In genomic region chr11:119845756-119846155, GRCh38 we compare ENCODE assay signal across 17 cellular contexts.
DNase-seq lines count a peak whose midpoint lies in the region; ATAC-seq and FAIRE-seq lines count a peak whose summit lies in the region.
"Had no signal": no experiment of that assay in that cellular context is flagged by ENCODE, and none has a peak within 500 bp of the region (broad histone marks: within the 10 kb centered on the region; RNA-seq: fewer than 3 reads in every experiment).

No MANE protein-coding gene starts in this region.

- DNase-seq in ELF-1 (ENCODE audit: low read depth, low spot score): peak; percentile 67
- peak; percentile 84 for DNase-seq in SW480 (ENCODE audit: low spot score)
- peak; percentile 64 for DNase-seq in epithelial cell of prostate (ENCODE audit: low read depth, low spot score)
- no peak for DNase-seq in neuronal stem cell (ENCODE audit: low spot score)
- no peak for DNase-seq in GM19239 (ENCODE audit: insufficient read length, low spot score)
- no peak for DNase-seq in NCI-H748 treated with DMSO at 0.1 percent for 48 hours (lab: John Stamatoyannopoulos, UW)
- DNase-seq in OCI-M1 (lab: John Stamatoyannopoulos, UW): no peak
- DNase-seq: 8988T, DMS79 treated with DMSO at 0.1 percent for 48 hours, NCI-H1105 treated with DMSO at 0.1 percent for 48 hours, NCI-H187, NCI-H2107, NCI-H510A had no signal

- no peak overlapping the region for H2BK5ac ChIP-seq in neuronal stem cell (ENCODE audit: low read length)

- no peak overlapping the region for H4K8ac ChIP-seq in neuronal stem cell (ENCODE audit: low read depth, low read length)

- H3K4me1 ChIP-seq in neuronal stem cell (ENCODE audit: control insufficient read depth in 2 of 2, insufficient read depth in 1 of 2, low read depth in 1 of 2, low read length in 2 of 2): peaks cover 0 to 10% of the 10 kb centered on the region in 2 donors
- H3K4me1 ChIP-seq: HAP-1 had no signal

- H3K4ac ChIP-seq in neuronal stem cell (ENCODE audit: low read length): no peak overlapping the region

- H2BK120ac ChIP-seq in neuronal stem cell (ENCODE audit: low read depth, low read length): no peak overlapping the region

- no peaks in the 10 kb centered on the region for H3K27me3 ChIP-seq in neuronal stem cell (ENCODE audit: control insufficient read depth in 3 of 3, insufficient read depth in 3 of 3, low read depth in 1 of 3, low read length in 3 of 3)

- FAIRE-seq in GM19239 (lab: Jason Lieb, UNC): no peak

- no peak overlapping the region for H2BK12ac ChIP-seq in neuronal stem cell (ENCODE audit: low read length)

- no peak overlapping the region for H3K4me2 ChIP-seq in neuronal stem cell (ENCODE audit: insufficient read depth, low read length, poor library complexity, severe bottlenecking)

- H3K36me3 ChIP-seq in neuronal stem cell (replicated peaks in 1 of 2; ENCODE audit: control insufficient read depth in 2 of 2, insufficient read depth in 2 of 2, low read length in 2 of 2): no peaks in the 10 kb centered on the region
- H3K36me3 ChIP-seq: HAP-1 had no signal

- no peaks in the 10 kb centered on the region for H3K79me1 ChIP-seq in neuronal stem cell (ENCODE audit: low read depth, low read length)

- H3K23ac ChIP-seq in neuronal stem cell (ENCODE audit: low read depth, low read length, poor library complexity): no peak overlapping the region

- H3K9me3 ChIP-seq in neuronal stem cell (replicated peaks in 1 of 2; ENCODE audit: control insufficient read depth in 2 of 2, insufficient read depth in 1 of 2, low read depth in 1 of 2, low read length in 2 of 2): peaks cover 0 to 6% of the 10 kb centered on the region in 2 donors
- H3K9me3 ChIP-seq: HAP-1 had no signal

- WGBS in neuronal stem cell (ENCODE audit: extremely low coverage in 2 of 2, insufficient read length in 2 of 2, insufficient replicate concordance in 1 of 2), 2 donors: no CpG with 5 or more reads among the region's 4 CpGs

- H2BK15ac ChIP-seq in neuronal stem cell (ENCODE audit: low read length): peak overlapping the region; percentile 60

- no peak overlapping the region for H3K4me3 ChIP-seq in neuronal stem cell (ENCODE audit: low read length in 2 of 2)
- H3K4me3 ChIP-seq: HAP-1 had no signal

- no peak overlapping the region for H2AFZ ChIP-seq in neuronal stem cell (ENCODE audit: low read length)

- no peak for ATAC-seq in GM18498 (IDR thresholded peaks at IDR 0.05; ENCODE audit: unreplicated experiment)
- ATAC-seq: Panc1, Right ventricle myocardium inferior had no signal

- no peak overlapping the region for H3K14ac ChIP-seq in neuronal stem cell (ENCODE audit: low read length)

- H3K9ac ChIP-seq in neuronal stem cell (ENCODE audit: low read depth, low read length, poor library complexity): no peak overlapping the region

- no peak overlapping the region for H3K27ac ChIP-seq in epithelial cell of prostate
- no peak overlapping the region for H3K27ac ChIP-seq in neuronal stem cell (replicated peaks; ENCODE audit: low read length)

- H4K91ac ChIP-seq in neuronal stem cell (ENCODE audit: low read depth, low read length, poor library complexity): no peak overlapping the region

- no peak overlapping the region for H2AK5ac ChIP-seq in neuronal stem cell (ENCODE audit: low read depth, low read length)

- H3K18ac ChIP-seq in neuronal stem cell (ENCODE audit: low read length): peak overlapping the region; percentile 76

Comparison
In these comparisons a context has a peak if more than half of its experiments do, and no peak if none do; other contexts are left out.
1. DNase-seq: peak in ELF-1 (single experiment), SW480 (single experiment) and epithelial cell of prostate (single experiment); none in neuronal stem cell (single experiment), GM19239 (single experiment), NCI-H748 treated with DMSO at 0.1 percent for 48 hours (single experiment) and OCI-M1 (single experiment).